8 cellular contexts compared by ENCODE assay signal in genomic region chr3:98039322-98040024, GRCh38. TPM values are rescaled to one million over a fixed set of nuclear protein-coding genes. Genes with fewer than 3 reads are reported as not detected.
DNase-seq lines count a peak whose midpoint lies in the region; ATAC-seq and TF ChIP-seq lines count a peak whose summit lies in the region.

No MANE protein-coding gene starts in this region.

- H3K9me3 ChIP-seq in SU-DHL-6 (ENCODE audit: insufficient read depth, low read length) (no peaks in the 10 kb centered on the region), uterus (no peaks in the 10 kb centered on the region)

- H3K79me2 ChIP-seq in SU-DHL-6 (ENCODE audit: insufficient read depth, low read length): no peaks in the 10 kb centered on the region

- peak overlapping the region; percentile 92 for H2AFZ ChIP-seq in SU-DHL-6 (ENCODE audit: low read depth, low read length, severe bottlenecking)

- H3K4me1 ChIP-seq in uterus: no peaks in the 10 kb centered on the region

- H3K4me3 ChIP-seq in GM12875 (ENCODE audit: low read depth, low read length) (peak overlapping the region; percentile 28), SU-DHL-6 (ENCODE audit: insufficient read depth, low read length, poor library complexity, severe bottlenecking) (peak overlapping the region; percentile 54), uterus (no peak overlapping the region)

- ATAC-seq in HG02763 (IDR thresholded peaks at IDR 0.05; ENCODE audit: unreplicated experiment): peak; percentile 99
- ATAC-seq in activated naive CD8-positive, alpha-beta T cell treated with anti-CD3 and anti-CD28 coated beads, Interleukin-2, amount 50 U/mL, for 24 hours: peak; percentile 93
- peak; percentile 87 to 89 for ATAC-seq in left cardiac atrium

- H3K4me1 Mint-ChIP-seq in activated naive CD8-positive, alpha-beta T cell treated with anti-CD3 and anti-CD28 coated beads, Interleukin-2, amount 50 U/mL, for 24 hours: peaks cover 3% of the 10 kb centered on the region

- no peaks in the 10 kb centered on the region for H3K9me3 Mint-ChIP-seq in activated naive CD8-positive, alpha-beta T cell treated with anti-CD3 and anti-CD28 coated beads, Interleukin-2, amount 50 U/mL, for 24 hours

- TF ChIP-seq CTCF in GM12875 (IDR thresholded peaks at IDR 0.05; ENCODE audit: borderline replicate concordance, insufficient read depth, low read depth, low read length) (peak; percentile 68), SU-DHL-6 (IDR thresholded peaks at IDR 0.05; ENCODE audit: insufficient read depth, low read length, poor library complexity, severe bottlenecking) (peak; percentile 95), uterus (IDR thresholded peaks at IDR 0.05) (peak; percentile 66 to 87 (median 77))

- H3K27ac ChIP-seq in SU-DHL-6 (ENCODE audit: low read depth, low read length): no peak overlapping the region
- H3K27ac ChIP-seq in uterus: peak overlapping the region in 1 of 2 donors; percentile 14

- H3K36me3 Mint-ChIP-seq in activated naive CD8-positive, alpha-beta T cell treated with anti-CD3 and anti-CD28 coated beads, Interleukin-2, amount 50 U/mL, for 24 hours (ENCODE audit: low read depth): no peaks in the 10 kb centered on the region

- H3K36me3 ChIP-seq in SU-DHL-6 (ENCODE audit: low read length): no peaks in the 10 kb centered on the region
- H3K36me3 ChIP-seq in uterus: no peaks in the 10 kb centered on the region

- intact Hi-C loops in left cardiac atrium (cut with DNase I): loop anchor here in 1 of 2 donors (5.0 kb wide), 1 partner anchor 288 kb away; no protein-coding TSS in a partner anchor
- intact Hi-C loops in uterus (cut with DNase I; ENCODE audit: low total_unique reads): no loop called here

- peak; percentile 88 for DNase-seq in NCI-H1105 treated with DMSO at 0.1 percent for 48 hours (lab: John Stamatoyannopoulos, UW)
- DNase-seq in activated naive CD8-positive, alpha-beta T cell treated with anti-CD3 and anti-CD28 coated beads, Interleukin-2, amount 50 U/mL, for 24 hours: peak; percentile 69
- DNase-seq in left cardiac atrium: peak; percentile 57
- peak; percentile 48 for DNase-seq in pulmonary artery endothelial cell (ENCODE audit: low read depth, low spot score)
- peak; percentile 28 to 32 for DNase-seq in uterus

- H3K27ac Mint-ChIP-seq in activated naive CD8-positive, alpha-beta T cell treated with anti-CD3 and anti-CD28 coated beads, Interleukin-2, amount 50 U/mL, for 24 hours: peak overlapping the region; percentile 53

- H3K4me3 Mint-ChIP-seq in activated naive CD8-positive, alpha-beta T cell treated with anti-CD3 and anti-CD28 coated beads, Interleukin-2, amount 50 U/mL, for 24 hours: peak overlapping the region; percentile 79

- H3F3A ChIP-seq in SU-DHL-6 (ENCODE audit: insufficient read depth): no peaks in the 10 kb centered on the region

- peaks cover 5% of the 10 kb centered on the region for H3K27me3 Mint-ChIP-seq in activated naive CD8-positive, alpha-beta T cell treated with anti-CD3 and anti-CD28 coated beads, Interleukin-2, amount 50 U/mL, for 24 hours

- no peak for TF ChIP-seq POLR2A in uterus (IDR thresholded peaks at IDR 0.05)

- peak overlapping the region; percentile 45; the same call in 1 of the 2 replicates for H3K9ac ChIP-seq in SU-DHL-6 (ENCODE audit: low read length)

- no peaks in the 10 kb centered on the region for H3K9me2 ChIP-seq in SU-DHL-6 (replicated peaks; ENCODE audit: insufficient read depth, low read length)

- H4K20me1 ChIP-seq in SU-DHL-6 (ENCODE audit: low read depth, low read length): no peaks in the 10 kb centered on the region

- H3K27me3 ChIP-seq in SU-DHL-6 (ENCODE audit: low read length) (no peaks in the 10 kb centered on the region), uterus (peaks cover 0 to 1% of the 10 kb centered on the region in 2 donors)

- peak overlapping the region; percentile 74 for H3K4me2 ChIP-seq in SU-DHL-6 (ENCODE audit: low read depth, low read length, poor library complexity, severe bottlenecking)

RNA-seq across cellular contexts. Expression of gene GABRR3, which starts 4.4 kb away (rescaled TPM):
- total RNA-seq in left cardiac atrium (not detected), pulmonary artery endothelial cell (not detected in 2 replicates), uterus (not detected)

RNA-seq across cellular contexts. Expression of gene OR5AC2, which starts 47.5 kb away (rescaled TPM):
- not detected for total RNA-seq in left cardiac atrium
- not detected in 2 replicates for total RNA-seq in pulmonary artery endothelial cell
- not detected for total RNA-seq in uterus

Comparison
In these comparisons a context has a peak if more than half of its experiments do, and no peak if none do; other contexts are left out.
1. H3K4me3 ChIP-seq: peak in GM12875 (single experiment) and SU-DHL-6 (single experiment); none in uterus (0 of 2).
2. DNase-seq: peak in every context shown above with its lines; median percentile 88 in NCI-H1105 treated with DMSO at 0.1 percent for 48 hours; 69 in activated naive CD8-positive, alpha-beta T cell treated with anti-CD3 and anti-CD28 coated beads, Interleukin-2, amount 50 U/mL, for 24 hours; 57 in left cardiac atrium; 48 in pulmonary artery endothelial cell; 30 in uterus.
3. Peak in every context shown above with its lines, with median percentiles within 50 percentile points of each other: CTCF ChIP-seq and ATAC-seq.